In the genomic region with DNA sequence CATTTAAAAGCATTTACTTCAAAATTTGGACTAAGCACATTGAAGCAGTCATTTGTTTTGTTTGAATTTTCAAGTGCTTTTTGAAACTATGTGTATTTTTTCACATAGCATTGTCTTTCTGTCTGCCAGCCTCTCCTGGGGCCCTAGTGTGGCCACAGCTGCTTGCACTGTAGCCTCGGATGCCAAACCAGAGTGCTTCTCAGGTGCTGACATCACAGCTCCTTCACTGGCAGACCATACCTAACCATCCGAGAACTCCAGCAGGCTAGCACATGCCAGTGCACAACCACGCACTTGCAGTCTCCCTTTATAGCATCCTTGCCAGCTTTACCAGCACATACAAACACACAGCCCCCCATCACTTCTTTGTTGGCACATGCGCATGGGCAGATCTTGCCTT, we compare ENCODE assay signal across 20 cellular contexts.
"Had no signal": no experiment of that assay in that cellular context is flagged by ENCODE, and none has a peak within 500 bp of the region (broad histone marks: within the 10 kb centered on the region; RNA-seq: fewer than 3 reads in every experiment).

No MANE protein-coding gene starts in this region.

- H3K27me3 Mint-ChIP-seq: activated CD4-positive, alpha-beta T cell treated with anti-CD3 and anti-CD28 coated beads, Interleukin-2, amount 10 ng/mL, durations not matched to agents 7 days and 5 days; activated T-cell treated with anti-CD3 and anti-CD28 coated beads, Interleukin-2, amount 50 U/mL, for 24 hours; stimulated activated naive B cell treated with anti-CD40 and anti-IgM and Interleukin-4, amounts not matched to agents 10 μg/mL and 1 μg/mL and 100 μg/mL, for 72 hours had no signal

- H3K4me1 ChIP-seq: breast epithelium, gastrocnemius medialis, heart left ventricle, left lung, spleen had no signal

- H3K36me3 Mint-ChIP-seq: stimulated activated naive B cell treated with anti-CD40 and anti-IgM and Interleukin-4, amounts not matched to agents 10 μg/mL and 1 μg/mL and 100 μg/mL, for 72 hours had no signal

- H3K36me3 ChIP-seq: breast epithelium, gastrocnemius medialis, heart left ventricle, left lung, spleen, thoracic aorta had no signal

- H3K27me3 ChIP-seq: breast epithelium, gastrocnemius medialis, heart left ventricle, left lung, spleen had no signal

- ATAC-seq: activated CD4-positive, CD25-positive, alpha-beta regulatory T cell treated with anti-CD3 and anti-CD28 coated beads, Interleukin-2, amount 50 U/mL, for 24 hours; activated CD8-positive, alpha-beta T cell treated with anti-CD3 and anti-CD28 coated beads, Interleukin-2, amount 10 ng/mL, durations not matched to agents 7 days and 5 days; esophagus mucosa; gastrocnemius medialis; heart left ventricle; left lung; stimulated activated naive B cell treated with anti-CD40 and anti-IgM and Interleukin-4, amounts not matched to agents 10 μg/mL and 1 μg/mL and 100 μg/mL, for 72 hours had no signal

- H3K27ac ChIP-seq: breast epithelium, gastrocnemius medialis, heart left ventricle, left lung, spleen, thoracic aorta had no signal

- DNase-seq: activated CD4-positive, alpha-beta T cell treated with anti-CD3 and anti-CD28 coated beads, Interleukin-2, amount 10 ng/mL, durations not matched to agents 7 days and 5 days; activated CD8-positive, alpha-beta T cell treated with anti-CD3 and anti-CD28 coated beads, Interleukin-2, amount 10 ng/mL, durations not matched to agents 7 days and 5 days; activated naive CD4-positive, alpha-beta T cell treated with anti-CD3 and anti-CD28 coated beads, Interleukin-2, amount 50 U/mL, for 16 hours; activated T-cell treated with anti-CD3 and anti-CD28 coated beads, Interleukin-2, amount 50 U/mL, for 24 hours; aorta; effector CD4-positive, alpha-beta T cell; gastrocnemius medialis; heart left ventricle; left lung; midbrain; nucleus accumbens; spleen; stimulated activated CD4-positive, alpha-beta T cell treated with anti-CD3 and anti-CD28 coated beads, Interleukin-4, amount 100 ng/mL, for 4 hours; stimulated activated naive B cell treated with anti-CD40 and anti-IgM and Interleukin-4, amounts not matched to agents 10 μg/mL and 1 μg/mL and 100 μg/mL, for 72 hours had no signal

- H3K4me3 ChIP-seq: breast epithelium, gastrocnemius medialis, heart left ventricle, left lung, spleen, thoracic aorta had no signal

- H3K4me3 Mint-ChIP-seq: activated CD4-positive, alpha-beta T cell treated with anti-CD3 and anti-CD28 coated beads, Interleukin-2, amount 10 ng/mL, durations not matched to agents 7 days and 5 days; activated CD8-positive, alpha-beta T cell treated with anti-CD3 and anti-CD28 coated beads, Interleukin-2, amount 10 ng/mL, durations not matched to agents 7 days and 5 days; activated T-cell treated with anti-CD3 and anti-CD28 coated beads, Interleukin-2, amount 50 U/mL, for 24 hours; nephron; stimulated activated naive B cell treated with anti-CD40 and anti-IgM and Interleukin-4, amounts not matched to agents 10 μg/mL and 1 μg/mL and 100 μg/mL, for 72 hours had no signal

- H3K27ac Mint-ChIP-seq: activated CD4-positive, alpha-beta T cell treated with anti-CD3 and anti-CD28 coated beads, Interleukin-2, amount 10 ng/mL, durations not matched to agents 7 days and 5 days; activated CD8-positive, alpha-beta T cell treated with anti-CD3 and anti-CD28 coated beads, Interleukin-2, amount 10 ng/mL, durations not matched to agents 7 days and 5 days; activated T-cell treated with anti-CD3 and anti-CD28 coated beads, Interleukin-2, amount 50 U/mL, for 24 hours; activated T-helper 2 cell treated with anti-CD3 and anti-CD28 coated beads, Interferon-gamma antibody, Interleukin-2, Interleukin-4, amounts not matched to agents 10 μg/mL and 5 μg/mL and 100 μg/mL, durations not matched to agents 14 hours and 24 hours and 36 hours; nephron; stimulated activated naive B cell treated with anti-CD40 and anti-IgM and Interleukin-4, amounts not matched to agents 10 μg/mL and 1 μg/mL and 100 μg/mL, for 72 hours had no signal

- H3K9me3 ChIP-seq: gastrocnemius medialis, thoracic aorta had no signal

- H3K4me1 Mint-ChIP-seq: activated CD4-positive, alpha-beta T cell treated with anti-CD3 and anti-CD28 coated beads, Interleukin-2, amount 10 ng/mL, durations not matched to agents 7 days and 5 days; nephron; stimulated activated naive B cell treated with anti-CD40 and anti-IgM and Interleukin-4, amounts not matched to agents 10 μg/mL and 1 μg/mL and 100 μg/mL, for 72 hours had no signal
